1 cellular context compared by ENCODE assay signal in genomic region chr9:80874276-80874675, GRCh38.
TF ChIP-seq lines count a peak whose summit lies in the region.

No MANE protein-coding gene starts in this region.

TF ChIP-seq in SK-N-SH, 30 proteins besides CTCF, POLR2A, EP300 and RAD21 (continued from another document):
- TF ChIP-seq RFX5 (IDR thresholded peaks at IDR 0.05; ENCODE audit: low read length): no peak
- TF ChIP-seq TCF12 (IDR thresholded peaks at IDR 0.05): peak; percentile 57; the same call in 1 of the 2 replicates
